ENCODE assay signal across 10 cellular contexts in the genomic region with DNA sequence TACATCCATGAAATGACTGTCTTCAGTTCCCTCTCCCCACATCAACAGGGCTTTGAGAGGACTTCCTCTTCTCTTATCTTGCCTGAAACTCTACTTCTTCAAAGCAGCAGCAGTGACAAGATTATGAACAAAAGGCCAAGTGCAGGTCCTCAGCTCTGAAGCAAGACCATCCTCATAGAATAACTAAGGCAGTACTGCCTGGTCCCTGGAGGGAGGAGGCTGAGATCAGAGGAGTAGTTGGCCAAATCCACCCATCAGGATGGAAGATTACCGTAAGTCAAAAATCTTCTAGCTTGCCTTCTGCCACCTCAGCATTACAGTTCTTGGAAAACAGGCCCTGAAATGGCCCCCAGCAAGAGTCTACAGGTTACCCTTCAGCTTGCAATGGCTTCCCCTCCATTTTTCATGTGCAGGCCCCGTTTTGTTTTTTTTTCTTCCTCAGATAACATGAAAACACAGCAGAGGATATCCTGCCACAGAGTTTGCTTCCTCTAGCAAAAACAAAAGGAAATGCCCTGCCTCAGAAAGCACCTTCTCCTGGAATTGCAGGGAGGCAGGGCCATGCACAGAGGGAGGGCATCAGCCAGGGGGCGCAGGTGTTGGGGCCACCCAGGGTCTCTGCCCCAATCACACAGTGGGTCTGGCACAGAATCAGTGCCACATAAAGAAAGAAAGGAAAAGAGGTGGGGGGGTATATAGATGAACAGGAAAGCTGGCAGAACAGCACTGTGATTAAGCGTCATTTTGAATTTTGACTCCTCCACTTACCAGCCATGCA. TPM values are rescaled to one million over a fixed set of nuclear protein-coding genes. Genes with fewer than 3 reads are reported as not detected.
DNase-seq lines count a peak whose midpoint lies in the region; ATAC-seq and TF ChIP-seq lines count a peak whose summit lies in the region.
"Had no signal": no experiment of that assay in that cellular context is flagged by ENCODE, and none has a peak within 500 bp of the region (broad histone marks: within the 10 kb centered on the region; RNA-seq: fewer than 3 reads in every experiment).

No MANE protein-coding gene starts in this region.

- H3K9me3 ChIP-seq in AG04450 (ENCODE audit: control insufficient read depth, insufficient read depth, low read length) = no peaks in the 10 kb centered on the region

- H3K4me3 ChIP-seq in AG04450 (ENCODE audit: low read depth, low read length) = no peak overlapping the region
- H3K4me3 ChIP-seq: PC-9 had no signal

- CTCF ChIA-PET in AG04450 (lab: Charles Lee) = interaction anchor here (1.2 to 2.0 kb wide), 2 partner anchors 35 kb away, joined by 3 to 5 read pairs; no protein-coding TSS in a partner anchor

- H3K9me3 Mint-ChIP-seq in activated T-cell treated with anti-CD3 and anti-CD28 coated beads, Interleukin-2, amount 50 U/mL, for 4 hours = no peaks in the 10 kb centered on the region

- H3K27ac ChIP-seq in AG04450 (ENCODE audit: low read depth, low read length) = no peak overlapping the region
- H3K27ac ChIP-seq: PC-9 had no signal

- peaks cover 21% of the 10 kb centered on the region for H3K36me3 Mint-ChIP-seq in activated T-cell treated with anti-CD3 and anti-CD28 coated beads, Interleukin-2, amount 50 U/mL, for 4 hours (ENCODE audit: insufficient read depth)

- DNase-seq in AG04450 (ENCODE audit: low read depth, low spot score) (no peak), KBM-7 (peak; percentile 76), iPS-NIHi7 (ENCODE audit: extremely low spot score) (peak; percentile 36), DMS79 treated with DMSO at 0.1 percent for 48 hours (lab: John Stamatoyannopoulos, UW) (no peak), superior temporal gyrus (ENCODE audit: extremely low spot score) (no peak), posterior vena cava (ENCODE audit: low spot score) (no peak)
- no peak for DNase-seq in activated T-cell treated with anti-CD3 and anti-CD28 coated beads, Interleukin-2, amount 50 U/mL, for 4 hours
- DNase-seq: DMS153, PC-9 had no signal

- peaks cover 58% of the 10 kb centered on the region for H3K4me1 Mint-ChIP-seq in activated T-cell treated with anti-CD3 and anti-CD28 coated beads, Interleukin-2, amount 50 U/mL, for 4 hours (ENCODE audit: low read depth)

- intact Hi-C loops in posterior vena cava (cut with DNase I) = no loop called here

- POLR2A ChIA-PET in AG04450 (lab: Yijun Ruan, JAX) = no interaction called here

- H3K27me3 Mint-ChIP-seq in activated T-cell treated with anti-CD3 and anti-CD28 coated beads, Interleukin-2, amount 50 U/mL, for 4 hours (ENCODE audit: low read depth) = no peaks in the 10 kb centered on the region

- peak; percentile 55 to 64 for ATAC-seq in activated T-cell treated with anti-CD3 and anti-CD28 coated beads, Interleukin-2, amount 50 U/mL, for 4 hours
- no peak for ATAC-seq in HG02973 (IDR thresholded peaks at IDR 0.05; ENCODE audit: unreplicated experiment)

- in situ Hi-C loops in KBM-7 (cut with MboI; ENCODE audit: low pct_unique_long_range_greater_than_20kb, low sequenced_read_pairs) = no loop called here

- TF ChIP-seq CTCF in AG04450 (IDR thresholded peaks at IDR 0.05; ENCODE audit: low read depth, low read length) = peak; percentile 21

- no peaks in the 10 kb centered on the region for H3K27me3 ChIP-seq in AG04450 (ENCODE audit: control insufficient read depth, insufficient read depth, low read length)

- H3K4me3 Mint-ChIP-seq in activated T-cell treated with anti-CD3 and anti-CD28 coated beads, Interleukin-2, amount 50 U/mL, for 4 hours = peak overlapping the region; percentile 46

RNA-seq across cellular contexts. Expression of a gene that starts 40.0 kb away (rescaled TPM):
- polyA plus RNA-seq in AG04450 (2011; rRNA removed) = 2.1 and 2.2 TPM in 2 replicates
- polyA minus RNA-seq in AG04450 (2011; rRNA and poly(A)+ RNA removed) = 8.8 and 12.6 TPM in 2 replicates
- total RNA-seq in activated T-cell treated with anti-CD3 and anti-CD28 coated beads, Interleukin-2, amount 50 U/mL, for 4 hours = 1 to 10 TPM; 2.0 to 2.9 (median 2.6) TPM
- total RNA-seq in posterior vena cava = 10 to 100 TPM; 11.4 to 11.5 TPM

RNA-seq across cellular contexts. Expression of a gene that starts 58.3 kb away (rescaled TPM):
- polyA plus RNA-seq in AG04450 (2011; rRNA removed) = 11.6 and 13.5 TPM in 2 replicates
- 6.0 and 7.5 TPM in 2 replicates for polyA minus RNA-seq in AG04450 (2011; rRNA and poly(A)+ RNA removed)
- total RNA-seq in activated T-cell treated with anti-CD3 and anti-CD28 coated beads, Interleukin-2, amount 50 U/mL, for 4 hours = 10 to 100 TPM; 48.0 to 49.5 (median 48.6) TPM
- total RNA-seq in posterior vena cava = 10 to 100 TPM; 23.5 to 24.2 TPM

Comparison
In these comparisons a context has a peak if more than half of its experiments do, and no peak if none do; other contexts are left out.
1. DNase-seq: peak in KBM-7 (single experiment) and iPS-NIHi7 (single experiment); none in AG04450 (single experiment), activated T-cell treated with anti-CD3 and anti-CD28 coated beads, Interleukin-2, amount 50 U/mL, for 4 hours (single experiment), DMS79 treated with DMSO at 0.1 percent for 48 hours (single experiment), superior temporal gyrus (single experiment) and posterior vena cava (single experiment).